ENCODE assay signal across 1 cellular context in genomic region chr7:47596502-47597202, GRCh38.
TF ChIP-seq lines count a peak whose summit lies in the region.

No MANE protein-coding gene starts in this region.

TF ChIP-seq in HepG2, 621 proteins besides CTCF, POLR2A, EP300 and RAD21 (continued from another document and continues in another):
- TF ChIP-seq ZNF446 (CRISPR knock-in tag; IDR thresholded peaks at IDR 0.05) (no peak), ZNF687 (CRISPR knock-in tag; IDR thresholded peaks at IDR 0.05) (peak; percentile 64), ZBTB14 (CRISPR knock-in tag; IDR thresholded peaks at IDR 0.05) (no peak), ZSCAN22 (CRISPR knock-in tag; IDR thresholded peaks at IDR 0.05) (no peak), ZNF407 (CRISPR knock-in tag; IDR thresholded peaks at IDR 0.05; ENCODE audit: not compliant biosample characterization) (no peak), ELK4 (CRISPR knock-in tag; IDR thresholded peaks at IDR 0.05; ENCODE audit: borderline replicate concordance) (no peak), NR1H2 (CRISPR knock-in tag; IDR thresholded peaks at IDR 0.05; ENCODE audit: borderline replicate concordance, low read depth) (no peak), GATAD1 (CRISPR knock-in tag; IDR thresholded peaks at IDR 0.05) (no peak), PHF21A (CRISPR knock-in tag; IDR thresholded peaks at IDR 0.05) (no peak), SKIL (CRISPR knock-in tag; IDR thresholded peaks at IDR 0.05; ENCODE audit: borderline replicate concordance) (no peak), KIAA2018 (CRISPR knock-in tag; IDR thresholded peaks at IDR 0.05; ENCODE audit: borderline replicate concordance) (no peak), ATF1 (CRISPR knock-in tag; IDR thresholded peaks at IDR 0.05) (no peak), HIVEP1 (CRISPR knock-in tag; IDR thresholded peaks at IDR 0.05) (no peak), TFDP1 (CRISPR knock-in tag; IDR thresholded peaks at IDR 0.05; ENCODE audit: borderline replicate concordance) (no peak), PLSCR1 (CRISPR knock-in tag; IDR thresholded peaks at IDR 0.05; ENCODE audit: borderline replicate concordance) (no peak), ZFX (CRISPR knock-in tag; IDR thresholded peaks at IDR 0.05; ENCODE audit: low read depth) (peak; percentile 37; the same call in 1 of the 2 replicates), PAWR (CRISPR knock-in tag; IDR thresholded peaks at IDR 0.05; ENCODE audit: borderline replicate concordance) (no peak), CEBPB (IDR thresholded peaks at IDR 0.05; ENCODE audit: borderline replicate concordance, low read depth, low read length) (no peak), IRF2 (CRISPR knock-in tag; IDR thresholded peaks at IDR 0.05) (peak; percentile 25; the same call in 1 of the 2 replicates), ZNF749 (CRISPR knock-in tag; IDR thresholded peaks at IDR 0.05; ENCODE audit: borderline replicate concordance) (no peak), MXD3 (CRISPR knock-in tag; IDR thresholded peaks at IDR 0.05) (no peak), SALL1 (CRISPR knock-in tag; IDR thresholded peaks at IDR 0.05) (0 out of 2 replicates have a peak, but pooled peaks have one; percentile 9)
